Comparison of ENCODE assay signal across 14 cellular contexts in genomic region chr2:171141320-171141719, GRCh38. TPM values are rescaled to one million over a fixed set of nuclear protein-coding genes. Genes with fewer than 3 reads are reported as not detected.
A peak's percentile ranks its signal among the peaks of the same experiment; 100 is the strongest.
DNase-seq lines count a peak whose midpoint lies in the region; ATAC-seq lines count a peak whose summit lies in the region.
"Had no signal": no experiment of that assay in that cellular context is flagged by ENCODE, and none has a peak within 500 bp of the region (broad histone marks: within the 10 kb centered on the region; RNA-seq: fewer than 3 reads in every experiment).

No MANE protein-coding gene starts in this region.

- no peak overlapping the region for H2BK120ac ChIP-seq in mesenchymal stem cell (ENCODE audit: low read depth, low read length)

- H3K36me3 ChIP-seq in CD4-positive, alpha-beta memory T cell (ENCODE audit: insufficient read depth, low read length) = no peaks in the 10 kb centered on the region
- no peaks in the 10 kb centered on the region for H3K36me3 ChIP-seq in HUES6 (ENCODE audit: control insufficient read depth, insufficient read depth, low read length)
- no peaks in the 10 kb centered on the region for H3K36me3 ChIP-seq in mesenchymal stem cell (ENCODE audit: control insufficient read depth in 1 of 2, insufficient read depth in 2 of 2, low read depth in 1 of 2, low read length in 2 of 2)
- H3K36me3 ChIP-seq in aorta (ENCODE audit: control insufficient read depth in 1 of 2, insufficient read depth in 2 of 2, low read length in 1 of 2) = no peaks in the 10 kb centered on the region
- H3K36me3 ChIP-seq: ascending aorta, right atrium auricular region, suprapubic skin had no signal

- ATAC-seq in central memory CD8-positive, alpha-beta T cell (replicated peaks; ENCODE audit: extremely low read depth, poor library complexity, severe bottlenecking) = peak; percentile 28
- ATAC-seq in esophagus mucosa (no peak), aorta (ENCODE audit: low FRiP score) (no peak)
- ATAC-seq: CD8-positive, alpha-beta T cell had no signal

- H3K4me2 ChIP-seq in mesenchymal stem cell (ENCODE audit: low read length, poor library complexity, severe bottlenecking) = no peak overlapping the region

- no peak overlapping the region for H2BK5ac ChIP-seq in mesenchymal stem cell (ENCODE audit: low read depth, low read length, poor library complexity, severe bottlenecking)

- intact Hi-C loops in CD4-positive, alpha-beta memory T cell (cut with micrococcal nuclease) = loop anchor here (2.0 kb wide), 1 partner anchor 15 kb away; no protein-coding TSS in a partner anchor
- intact Hi-C loops in aorta (cut with DNase I) = no loop called here

- no peak overlapping the region for H3K4ac ChIP-seq in mesenchymal stem cell (ENCODE audit: low read depth in 1 of 2, low read length in 2 of 2)

- no peak overlapping the region for H3K14ac ChIP-seq in mesenchymal stem cell (ENCODE audit: low read length in 2 of 2)

- no peak for DNase-seq in CD4-positive, alpha-beta memory T cell
- no peak for DNase-seq in central memory CD8-positive, alpha-beta T cell (ENCODE audit: low spot score in 2 of 2)
- peak; percentile 19 for DNase-seq in mesenchymal stem cell
- DNase-seq in aorta = no peak
- DNase-seq in pons (ENCODE audit: low spot score) = no peak
- DNase-seq in NCI-H526 treated with DMSO at 0.1 percent for 48 hours (lab: John Stamatoyannopoulos, UW) = no peak
- DNase-seq: CD8-positive, alpha-beta T cell; hippocampal formation had no signal

- peaks cover 53 to 87% (median 74%) of the 10 kb centered on the region in 4 donors for H3K4me1 Mint-ChIP-seq in CD4-positive, alpha-beta memory T cell
- H3K4me1 Mint-ChIP-seq in central memory CD8-positive, alpha-beta T cell = peaks cover 62% of the 10 kb centered on the region

- POLR2A ChIA-PET in CD4-positive, alpha-beta memory T cell (lab: Charles Lee; ENCODE audit: partially characterized antibody) = interaction anchor here (0.6 to 1.5 kb wide), 2 partner anchors 18 to 98 kb away, joined by 3 read pairs; no protein-coding TSS in a partner anchor

- H3K9ac ChIP-seq in HUES6 (ENCODE audit: low read length) = no peak overlapping the region
- peak overlapping the region; percentile 20 for H3K9ac ChIP-seq in mesenchymal stem cell (ENCODE audit: low read length)

- no peaks in the 10 kb centered on the region for H3K27me3 ChIP-seq in CD4-positive, alpha-beta memory T cell (ENCODE audit: insufficient read depth, low read length)
- H3K27me3 ChIP-seq in HUES6 (ENCODE audit: control insufficient read depth, insufficient read depth, low read length) = no peaks in the 10 kb centered on the region
- H3K27me3 ChIP-seq in mesenchymal stem cell (ENCODE audit: control insufficient read depth in 1 of 2, insufficient read depth in 1 of 2, low read length in 2 of 2) = no peaks in the 10 kb centered on the region
- no peaks in the 10 kb centered on the region for H3K27me3 ChIP-seq in aorta (ENCODE audit: control insufficient read depth in 1 of 2, insufficient read depth in 2 of 2, low read length in 1 of 2)
- H3K27me3 ChIP-seq: ascending aorta, right atrium auricular region, suprapubic skin had no signal

- H3K18ac ChIP-seq in mesenchymal stem cell (ENCODE audit: low read depth in 1 of 2, low read length in 2 of 2) = no peak overlapping the region

- H3K23ac ChIP-seq in mesenchymal stem cell (ENCODE audit: low read length in 2 of 2) = no peak overlapping the region

- H3K27ac ChIP-seq in CD4-positive, alpha-beta memory T cell (ENCODE audit: low read depth, low read length) = no peak overlapping the region
- 0 out of 2 replicates have a peak overlapping the region, but pooled peaks have one; percentile 15 for H3K27ac ChIP-seq in HUES6 (ENCODE audit: low read depth, low read length)
- H3K27ac ChIP-seq in mesenchymal stem cell (ENCODE audit: low read length, poor library complexity, severe bottlenecking) = no peak overlapping the region
- no peak overlapping the region for H3K27ac ChIP-seq in aorta (ENCODE audit: low read depth in 1 of 2, low read length in 2 of 2)
- H3K27ac ChIP-seq: ascending aorta, HL-60, right atrium auricular region, suprapubic skin had no signal

- peak overlapping the region in 5 of 8 donors; percentile 1 to 44 (median 23) for H3K4me3 Mint-ChIP-seq in CD4-positive, alpha-beta memory T cell
- H3K4me3 Mint-ChIP-seq in central memory CD8-positive, alpha-beta T cell = peak overlapping the region; percentile 12
- H3K4me3 Mint-ChIP-seq: CD8-positive, alpha-beta T cell had no signal

- no peaks in the 10 kb centered on the region for H3K27me3 Mint-ChIP-seq in CD4-positive, alpha-beta memory T cell
- H3K27me3 Mint-ChIP-seq in central memory CD8-positive, alpha-beta T cell = no peaks in the 10 kb centered on the region

- no peak overlapping the region for H3K4me3 ChIP-seq in CD4-positive, alpha-beta memory T cell (ENCODE audit: low read length in 2 of 2)
- H3K4me3 ChIP-seq in HUES6 (ENCODE audit: low read depth, low read length) = no peak overlapping the region
- peak overlapping the region in 1 of 2 experiments; percentile 19 for H3K4me3 ChIP-seq in mesenchymal stem cell (ENCODE audit: insufficient read depth in 1 of 2, low read depth in 1 of 2, low read length in 2 of 2)
- H3K4me3 ChIP-seq in aorta (ENCODE audit: low read length in 2 of 2) = no peak overlapping the region
- H3K4me3 ChIP-seq: ascending aorta, right atrium auricular region, suprapubic skin had no signal

- peaks cover 2% of the 10 kb centered on the region for H3K79me1 ChIP-seq in mesenchymal stem cell (replicated peaks; ENCODE audit: low read length, poor library complexity, severe bottlenecking)

- peak overlapping the region in 1 of 7 donors; percentile 3 for H3K27ac Mint-ChIP-seq in CD4-positive, alpha-beta memory T cell
- H3K27ac Mint-ChIP-seq in central memory CD8-positive, alpha-beta T cell (ENCODE audit: low read depth) = peak overlapping the region; percentile 50
- H3K27ac Mint-ChIP-seq: CD8-positive, alpha-beta T cell had no signal

- H3K9me3 Mint-ChIP-seq in CD4-positive, alpha-beta memory T cell = no peaks in the 10 kb centered on the region
- no peaks in the 10 kb centered on the region for H3K9me3 Mint-ChIP-seq in central memory CD8-positive, alpha-beta T cell
- H3K9me3 Mint-ChIP-seq: CD8-positive, alpha-beta T cell had no signal

- H4K8ac ChIP-seq in mesenchymal stem cell (ENCODE audit: low read length) = no peak overlapping the region

- no peak overlapping the region for H2AFZ ChIP-seq in mesenchymal stem cell (ENCODE audit: low read depth, low read length)

- WGBS in mesenchymal stem cell = 97% methylated on average over 1 of the region's 1 CpG
- WGBS in aorta, 2 donors = 33 to 35% methylated on average over 1 of the region's 1 CpG

- CTCF ChIA-PET in CD4-positive, alpha-beta memory T cell (lab: Charles Lee; ENCODE audit: partially characterized antibody) = interaction anchor here (1.0 to 1.9 kb wide), 4 partner anchors 9 to 275 kb away, joined by 3 to 6 read pairs (median 4); no protein-coding TSS in a partner anchor

- H3K36me3 Mint-ChIP-seq in CD4-positive, alpha-beta memory T cell = peaks cover 0 to 3% of the 10 kb centered on the region in 2 donors
- H3K36me3 Mint-ChIP-seq in central memory CD8-positive, alpha-beta T cell (ENCODE audit: insufficient read depth) = no peaks in the 10 kb centered on the region

- H2BK12ac ChIP-seq in mesenchymal stem cell (ENCODE audit: low read length in 2 of 2) = no peak overlapping the region

- no peak overlapping the region for H4K91ac ChIP-seq in mesenchymal stem cell (ENCODE audit: low read length)

- H3K9me3 ChIP-seq in CD4-positive, alpha-beta memory T cell (ENCODE audit: control insufficient read depth in 1 of 2, low read length in 2 of 2) = no peaks in the 10 kb centered on the region
- H3K9me3 ChIP-seq in HUES6 (ENCODE audit: control insufficient read depth, insufficient read depth, low read depth, low read length) = no peaks in the 10 kb centered on the region
- H3K9me3 ChIP-seq in mesenchymal stem cell (ENCODE audit: control insufficient read depth, low read length) = no peaks in the 10 kb centered on the region
- H3K9me3 ChIP-seq in aorta (ENCODE audit: control insufficient read depth, low read length) = no peaks in the 10 kb centered on the region
- H3K9me3 ChIP-seq: ascending aorta, right atrium auricular region, suprapubic skin had no signal

- H2AK5ac ChIP-seq in mesenchymal stem cell (ENCODE audit: low read length, severe bottlenecking) = no peak overlapping the region

- H2BK15ac ChIP-seq in mesenchymal stem cell (ENCODE audit: low read depth, poor library complexity, severe bottlenecking) = no peak overlapping the region

- H3K4me1 ChIP-seq in CD4-positive, alpha-beta memory T cell (ENCODE audit: insufficient read depth, low read length) = peaks cover 89% of the 10 kb centered on the region
- peaks cover 35% of the 10 kb centered on the region for H3K4me1 ChIP-seq in HUES6 (ENCODE audit: control insufficient read depth, insufficient read depth, low read length)
- H3K4me1 ChIP-seq in mesenchymal stem cell (ENCODE audit: control insufficient read depth, insufficient read depth, low read depth, low read length) = peaks cover under 1% of the 10 kb centered on the region
- H3K4me1 ChIP-seq in aorta (ENCODE audit: control insufficient read depth in 1 of 2, insufficient read depth in 2 of 2, low read length in 2 of 2) = peaks cover 0 to 4% of the 10 kb centered on the region in 2 donors

RNA-seq across cellular contexts. Expression of gene TLK1, which starts 19.4 kb away (rescaled TPM):
- 100 to 1,000 TPM; 138 to 152 TPM for total RNA-seq in CD4-positive, alpha-beta memory T cell
- 10 to 100 TPM; 19.2 to 53.6 TPM for polyA plus RNA-seq in CD4-positive, alpha-beta memory T cell
- 28.6 TPM for polyA plus RNA-seq in mesenchymal stem cell (2013, experiment 1 of 2)
- 27.2 TPM for polyA plus RNA-seq in mesenchymal stem cell (2013, experiment 2 of 2)
- 28.9 TPM for total RNA-seq in esophagus mucosa
- 10 to 100 TPM; 53.7 to 61.8 TPM for total RNA-seq in aorta
- polyA plus RNA-seq in aorta = 10 to 100 TPM; 12.3 to 15.2 TPM
